Comparison of ENCODE assay signal across 1 cellular context in the genomic region with DNA sequence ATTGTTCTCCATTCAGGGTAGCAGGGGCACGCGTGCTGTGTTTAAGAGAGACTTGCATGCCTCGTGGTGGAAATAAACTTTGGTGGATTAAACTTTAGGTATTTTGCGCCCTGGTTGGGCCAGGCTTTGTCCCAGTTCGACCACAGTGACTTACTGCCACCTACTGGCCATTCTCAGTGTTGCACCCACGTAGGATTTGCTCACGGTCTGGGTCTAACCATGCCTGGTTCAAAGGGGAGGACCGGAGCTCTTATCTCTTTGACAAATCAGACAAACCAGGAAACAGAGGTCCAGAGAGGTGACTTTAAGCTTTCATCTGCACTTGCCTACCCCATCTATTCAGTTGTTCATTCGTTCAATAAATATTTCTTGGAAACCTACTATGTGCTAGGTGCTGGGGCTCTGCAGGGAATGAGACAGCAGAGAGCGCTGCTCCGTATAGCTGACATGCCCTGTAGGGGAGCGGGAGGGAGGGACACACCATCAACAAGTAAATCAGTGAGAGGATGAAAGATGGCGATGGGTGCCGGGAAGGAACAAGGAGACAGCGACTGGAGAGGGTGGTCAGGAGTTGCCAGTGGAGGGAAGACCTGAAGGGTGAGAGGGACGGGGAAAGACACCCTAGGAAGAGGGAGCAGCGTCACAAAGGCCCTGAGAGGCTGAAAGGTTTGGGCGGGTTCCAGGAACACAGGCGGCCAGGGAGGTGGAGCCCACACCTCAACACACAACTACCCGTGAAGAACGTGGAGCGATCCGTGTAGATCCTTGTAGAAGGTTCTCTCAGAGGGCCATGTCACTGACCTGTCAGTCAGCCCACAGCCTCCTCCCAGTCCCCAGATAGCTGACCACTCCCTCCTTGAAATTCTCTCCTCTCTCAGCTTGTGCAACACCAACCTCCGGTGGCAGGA.
TF ChIP-seq lines count a peak whose summit lies in the region.

No MANE protein-coding gene starts in this region.

TF ChIP-seq in HepG2, 621 proteins besides CTCF, POLR2A, EP300 and RAD21 (continued from another document and continues in another):
- TF ChIP-seq ZNF746 (CRISPR knock-in tag; IDR thresholded peaks at IDR 0.05) (no peak; the same call in 1 of the 2 replicates), NFE2L2 (IDR thresholded peaks at IDR 0.05; ENCODE audit: low read length) (peak; percentile 5; the same call in 1 of the 2 replicates), ADNP (CRISPR knock-in tag; IDR thresholded peaks at IDR 0.05) (0 out of 2 replicates have a peak, but pooled peaks have one; percentile 11), PAWR (CRISPR knock-in tag; IDR thresholded peaks at IDR 0.05; ENCODE audit: borderline replicate concordance) (no peak), ZFY (CRISPR knock-in tag; IDR thresholded peaks at IDR 0.05) (no peak), ZNF674 (CRISPR knock-in tag; IDR thresholded peaks at IDR 0.05; ENCODE audit: low read depth) (peak; percentile 74; the same call in 1 of the 2 replicates), CEBPG (CRISPR knock-in tag; IDR thresholded peaks at IDR 0.05) (peak; percentile 49; the same call in 1 of the 2 replicates), PRMT3 (CRISPR knock-in tag; IDR thresholded peaks at IDR 0.05; ENCODE audit: borderline replicate concordance, low read depth) (no peak), TEAD2 (CRISPR knock-in tag; IDR thresholded peaks at IDR 0.05) (no peak), KMT2A (CRISPR knock-in tag; IDR thresholded peaks at IDR 0.05) (peak; percentile 38; the same call in 1 of the 2 replicates), RORA (CRISPR knock-in tag; IDR thresholded peaks at IDR 0.05) (no peak), MZF1 (CRISPR knock-in tag; IDR thresholded peaks at IDR 0.05; ENCODE audit: borderline replicate concordance) (no peak), MXI1 (IDR thresholded peaks at IDR 0.05; ENCODE audit: borderline replicate concordance, low read depth, low read length) (peak; percentile 46; the same call in 1 of the 3 replicates), NFKB2 (CRISPR knock-in tag; IDR thresholded peaks at IDR 0.05; ENCODE audit: borderline replicate concordance) (peak; percentile 76; the same call in 1 of the 2 replicates), SALL2 (CRISPR knock-in tag; IDR thresholded peaks at IDR 0.05) (no peak), ZNF264 (CRISPR knock-in tag; IDR thresholded peaks at IDR 0.05) (no peak), XBP1 (CRISPR knock-in tag; IDR thresholded peaks at IDR 0.05) (no peak), CHD2 (IDR thresholded peaks at IDR 0.05; ENCODE audit: low read depth, low read length) (no peak), ZNF546 (CRISPR knock-in tag; conservative IDR thresholded peaks at IDR 0.05) (0 out of 2 replicates have a peak, but pooled peaks have one; percentile 57), FOXA3 (CRISPR knock-in tag; IDR thresholded peaks at IDR 0.05) (no peak), SRSF4 (IDR thresholded peaks at IDR 0.05; ENCODE audit: low read depth, low read length, poor library complexity, severe bottlenecking) (no peak), SP5 (CRISPR knock-in tag; IDR thresholded peaks at IDR 0.05; ENCODE audit: borderline replicate concordance, low read depth) (no peak), POGZ (CRISPR knock-in tag; IDR thresholded peaks at IDR 0.05) (peak; percentile 2), ZNF382 (CRISPR knock-in tag; IDR thresholded peaks at IDR 0.05; ENCODE audit: borderline replicate concordance) (no peak), ZNF3 (CRISPR knock-in tag; IDR thresholded peaks at IDR 0.05) (no peak), NCOA5 (CRISPR knock-in tag; IDR thresholded peaks at IDR 0.05) (no peak), FIP1L1 (IDR thresholded peaks at IDR 0.05; ENCODE audit: borderline replicate concordance, insufficient read depth, low read depth, low read length) (no peak), ZNF614 (CRISPR knock-in tag; IDR thresholded peaks at IDR 0.05; ENCODE audit: borderline replicate concordance) (peak; percentile 51), ONECUT2 (CRISPR knock-in tag; IDR thresholded peaks at IDR 0.05) (no peak), ZBTB1 (CRISPR knock-in tag; IDR thresholded peaks at IDR 0.05; ENCODE audit: borderline replicate concordance) (no peak), FOXC1 (CRISPR knock-in tag; IDR thresholded peaks at IDR 0.05; ENCODE audit: borderline replicate concordance) (0 out of 2 replicates have a peak, but pooled peaks have one; percentile 55)
- TF ChIP-seq, protein P1, sequence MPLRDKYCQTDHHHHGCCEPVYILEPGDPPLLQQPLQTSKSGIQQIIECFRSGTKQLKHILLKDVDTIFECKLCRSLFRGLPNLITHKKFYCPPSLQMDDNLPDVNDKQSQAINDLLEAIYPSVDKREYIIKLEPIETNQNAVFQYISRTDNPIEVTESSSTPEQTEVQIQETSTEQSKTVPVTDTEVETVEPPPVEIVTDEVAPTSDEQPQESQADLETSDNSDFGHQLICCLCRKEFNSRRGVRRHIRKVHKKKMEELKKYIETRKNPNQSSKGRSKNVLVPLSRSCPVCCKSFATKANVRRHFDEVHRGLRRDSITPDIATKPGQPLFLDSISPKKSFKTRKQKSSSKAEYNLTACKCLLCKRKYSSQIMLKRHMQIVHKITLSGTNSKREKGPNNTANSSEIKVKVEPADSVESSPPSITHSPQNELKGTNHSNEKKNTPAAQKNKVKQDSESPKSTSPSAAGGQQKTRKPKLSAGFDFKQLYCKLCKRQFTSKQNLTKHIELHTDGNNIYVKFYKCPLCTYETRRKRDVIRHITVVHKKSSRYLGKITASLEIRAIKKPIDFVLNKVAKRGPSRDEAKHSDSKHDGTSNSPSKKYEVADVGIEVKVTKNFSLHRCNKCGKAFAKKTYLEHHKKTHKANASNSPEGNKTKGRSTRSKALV (CRISPR knock-in tag; IDR thresholded peaks at IDR 0.05): no peak
- TF ChIP-seq, protein P2, sequence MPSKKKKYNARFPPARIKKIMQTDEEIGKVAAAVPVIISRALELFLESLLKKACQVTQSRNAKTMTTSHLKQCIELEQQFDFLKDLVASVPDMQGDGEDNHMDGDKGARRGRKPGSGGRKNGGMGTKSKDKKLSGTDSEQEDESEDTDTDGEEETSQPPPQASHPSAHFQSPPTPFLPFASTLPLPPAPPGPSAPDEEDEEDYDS (CRISPR knock-in tag; IDR thresholded peaks at IDR 0.05): peak; percentile 25; the same call in 1 of the 2 replicates
- TF ChIP-seq, protein P3, sequence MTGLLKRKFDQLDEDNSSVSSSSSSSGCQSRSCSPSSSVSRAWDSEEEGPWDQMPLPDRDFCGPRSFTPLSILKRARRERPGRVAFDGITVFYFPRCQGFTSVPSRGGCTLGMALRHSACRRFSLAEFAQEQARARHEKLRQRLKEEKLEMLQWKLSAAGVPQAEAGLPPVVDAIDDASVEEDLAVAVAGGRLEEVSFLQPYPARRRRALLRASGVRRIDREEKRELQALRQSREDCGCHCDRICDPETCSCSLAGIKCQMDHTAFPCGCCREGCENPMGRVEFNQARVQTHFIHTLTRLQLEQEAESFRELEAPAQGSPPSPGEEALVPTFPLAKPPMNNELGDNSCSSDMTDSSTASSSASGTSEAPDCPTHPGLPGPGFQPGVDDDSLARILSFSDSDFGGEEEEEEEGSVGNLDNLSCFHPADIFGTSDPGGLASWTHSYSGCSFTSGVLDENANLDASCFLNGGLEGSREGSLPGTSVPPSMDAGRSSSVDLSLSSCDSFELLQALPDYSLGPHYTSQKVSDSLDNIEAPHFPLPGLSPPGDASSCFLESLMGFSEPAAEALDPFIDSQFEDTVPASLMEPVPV (CRISPR knock-in tag; IDR thresholded peaks at IDR 0.05): no peak
- TF ChIP-seq, protein P4, sequence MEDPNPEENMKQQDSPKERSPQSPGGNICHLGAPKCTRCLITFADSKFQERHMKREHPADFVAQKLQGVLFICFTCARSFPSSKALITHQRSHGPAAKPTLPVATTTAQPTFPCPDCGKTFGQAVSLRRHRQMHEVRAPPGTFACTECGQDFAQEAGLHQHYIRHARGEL (CRISPR knock-in tag; IDR thresholded peaks at IDR 0.05): no peak
- TF ChIP-seq, protein P5, sequence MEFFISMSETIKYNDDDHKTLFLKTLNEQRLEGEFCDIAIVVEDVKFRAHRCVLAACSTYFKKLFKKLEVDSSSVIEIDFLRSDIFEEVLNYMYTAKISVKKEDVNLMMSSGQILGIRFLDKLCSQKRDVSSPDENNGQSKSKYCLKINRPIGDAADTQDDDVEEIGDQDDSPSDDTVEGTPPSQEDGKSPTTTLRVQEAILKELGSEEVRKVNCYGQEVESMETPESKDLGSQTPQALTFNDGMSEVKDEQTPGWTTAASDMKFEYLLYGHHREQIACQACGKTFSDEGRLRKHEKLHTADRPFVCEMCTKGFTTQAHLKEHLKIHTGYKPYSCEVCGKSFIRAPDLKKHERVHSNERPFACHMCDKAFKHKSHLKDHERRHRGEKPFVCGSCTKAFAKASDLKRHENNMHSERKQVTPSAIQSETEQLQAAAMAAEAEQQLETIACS (CRISPR knock-in tag; IDR thresholded peaks at IDR 0.05): no peak
- TF ChIP-seq, protein P6, sequence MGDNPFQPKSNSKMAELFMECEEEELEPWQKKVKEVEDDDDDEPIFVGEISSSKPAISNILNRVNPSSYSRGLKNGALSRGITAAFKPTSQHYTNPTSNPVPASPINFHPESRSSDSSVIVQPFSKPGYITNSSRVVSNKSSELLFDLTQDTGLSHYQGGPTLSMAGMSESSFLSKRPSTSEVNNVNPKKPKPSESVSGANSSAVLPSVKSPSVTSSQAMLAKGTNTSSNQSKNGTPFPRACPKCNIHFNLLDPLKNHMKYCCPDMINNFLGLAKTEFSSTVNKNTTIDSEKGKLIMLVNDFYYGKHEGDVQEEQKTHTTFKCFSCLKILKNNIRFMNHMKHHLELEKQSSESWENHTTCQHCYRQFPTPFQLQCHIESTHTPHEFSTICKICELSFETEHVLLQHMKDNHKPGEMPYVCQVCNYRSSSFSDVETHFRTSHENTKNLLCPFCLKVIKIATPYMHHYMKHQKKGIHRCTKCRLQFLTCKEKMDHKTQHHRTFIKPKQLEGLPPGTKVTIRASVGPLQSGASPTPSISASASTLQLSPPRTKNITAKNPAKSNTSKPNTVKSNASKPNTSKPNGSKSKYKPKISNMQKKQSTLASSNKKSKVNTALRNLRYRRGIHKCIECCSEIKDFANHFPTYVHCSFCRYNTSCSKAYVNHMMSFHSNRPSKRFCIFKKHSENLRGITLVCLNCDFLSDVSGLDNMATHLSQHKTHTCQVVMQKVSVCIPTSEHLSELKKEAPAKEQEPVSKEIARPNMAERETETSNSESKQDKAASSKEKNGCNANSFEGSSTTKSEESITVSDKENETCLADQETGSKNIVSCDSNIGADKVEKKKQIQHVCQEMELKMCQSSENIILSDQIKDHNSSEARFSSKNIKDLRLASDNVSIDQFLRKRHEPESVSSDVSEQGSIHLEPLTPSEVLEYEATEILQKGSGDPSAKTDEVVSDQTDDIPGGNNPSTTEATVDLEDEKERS (CRISPR knock-in tag; IDR thresholded peaks at IDR 0.05): no peak
- TF ChIP-seq, protein P7, sequence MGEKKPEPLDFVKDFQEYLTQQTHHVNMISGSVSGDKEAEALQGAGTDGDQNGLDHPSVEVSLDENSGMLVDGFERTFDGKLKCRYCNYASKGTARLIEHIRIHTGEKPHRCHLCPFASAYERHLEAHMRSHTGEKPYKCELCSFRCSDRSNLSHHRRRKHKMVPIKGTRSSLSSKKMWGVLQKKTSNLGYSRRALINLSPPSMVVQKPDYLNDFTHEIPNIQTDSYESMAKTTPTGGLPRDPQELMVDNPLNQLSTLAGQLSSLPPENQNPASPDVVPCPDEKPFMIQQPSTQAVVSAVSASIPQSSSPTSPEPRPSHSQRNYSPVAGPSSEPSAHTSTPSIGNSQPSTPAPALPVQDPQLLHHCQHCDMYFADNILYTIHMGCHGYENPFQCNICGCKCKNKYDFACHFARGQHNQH (CRISPR knock-in tag; IDR thresholded peaks at IDR 0.05): peak; percentile 64
- TF ChIP-seq, protein P8, sequence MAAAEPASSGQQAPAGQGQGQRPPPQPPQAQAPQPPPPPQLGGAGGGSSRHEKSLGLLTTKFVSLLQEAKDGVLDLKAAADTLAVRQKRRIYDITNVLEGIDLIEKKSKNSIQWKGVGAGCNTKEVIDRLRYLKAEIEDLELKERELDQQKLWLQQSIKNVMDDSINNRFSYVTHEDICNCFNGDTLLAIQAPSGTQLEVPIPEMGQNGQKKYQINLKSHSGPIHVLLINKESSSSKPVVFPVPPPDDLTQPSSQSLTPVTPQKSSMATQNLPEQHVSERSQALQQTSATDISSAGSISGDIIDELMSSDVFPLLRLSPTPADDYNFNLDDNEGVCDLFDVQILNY (CRISPR knock-in tag; conservative IDR thresholded peaks at IDR 0.05): no peak
- TF ChIP-seq, protein P9, sequence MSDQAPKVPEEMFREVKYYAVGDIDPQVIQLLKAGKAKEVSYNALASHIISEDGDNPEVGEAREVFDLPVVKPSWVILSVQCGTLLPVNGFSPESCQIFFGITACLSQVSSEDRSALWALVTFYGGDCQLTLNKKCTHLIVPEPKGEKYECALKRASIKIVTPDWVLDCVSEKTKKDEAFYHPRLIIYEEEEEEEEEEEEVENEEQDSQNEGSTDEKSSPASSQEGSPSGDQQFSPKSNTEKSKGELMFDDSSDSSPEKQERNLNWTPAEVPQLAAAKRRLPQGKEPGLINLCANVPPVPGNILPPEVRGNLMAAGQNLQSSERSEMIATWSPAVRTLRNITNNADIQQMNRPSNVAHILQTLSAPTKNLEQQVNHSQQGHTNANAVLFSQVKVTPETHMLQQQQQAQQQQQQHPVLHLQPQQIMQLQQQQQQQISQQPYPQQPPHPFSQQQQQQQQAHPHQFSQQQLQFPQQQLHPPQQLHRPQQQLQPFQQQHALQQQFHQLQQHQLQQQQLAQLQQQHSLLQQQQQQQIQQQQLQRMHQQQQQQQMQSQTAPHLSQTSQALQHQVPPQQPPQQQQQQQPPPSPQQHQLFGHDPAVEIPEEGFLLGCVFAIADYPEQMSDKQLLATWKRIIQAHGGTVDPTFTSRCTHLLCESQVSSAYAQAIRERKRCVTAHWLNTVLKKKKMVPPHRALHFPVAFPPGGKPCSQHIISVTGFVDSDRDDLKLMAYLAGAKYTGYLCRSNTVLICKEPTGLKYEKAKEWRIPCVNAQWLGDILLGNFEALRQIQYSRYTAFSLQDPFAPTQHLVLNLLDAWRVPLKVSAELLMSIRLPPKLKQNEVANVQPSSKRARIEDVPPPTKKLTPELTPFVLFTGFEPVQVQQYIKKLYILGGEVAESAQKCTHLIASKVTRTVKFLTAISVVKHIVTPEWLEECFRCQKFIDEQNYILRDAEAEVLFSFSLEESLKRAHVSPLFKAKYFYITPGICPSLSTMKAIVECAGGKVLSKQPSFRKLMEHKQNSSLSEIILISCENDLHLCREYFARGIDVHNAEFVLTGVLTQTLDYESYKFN (CRISPR knock-in tag; conservative IDR thresholded peaks at IDR 0.05): 0 out of 2 replicates have a peak, but pooled peaks have one; percentile 22
